ENCODE assay signal across 1 cellular context in genomic region chr19:3413796-3414327, GRCh38.
TF ChIP-seq lines count a peak whose summit lies in the region.

No MANE protein-coding gene starts in this region.

TF ChIP-seq in HepG2, 621 proteins besides CTCF, POLR2A, EP300 and RAD21 (continued from another document and continues in another):
- TF ChIP-seq ZNF780A (CRISPR knock-in tag; IDR thresholded peaks at IDR 0.05): no peak
- peak; percentile 56 for TF ChIP-seq GFI1 (CRISPR knock-in tag; IDR thresholded peaks at IDR 0.05; ENCODE audit: borderline replicate concordance)
- TF ChIP-seq ZBTB7B (CRISPR knock-in tag; IDR thresholded peaks at IDR 0.05): peak; percentile 36; the same call in 1 of the 2 replicates
- peak; percentile 95 for TF ChIP-seq BHLHE40 (IDR thresholded peaks at IDR 0.05; ENCODE audit: low read length)
- 0 out of 2 replicates have a peak, but pooled peaks have one; percentile 32 for TF ChIP-seq PRDM15 (CRISPR knock-in tag; IDR thresholded peaks at IDR 0.05)
- TF ChIP-seq POGK (CRISPR knock-in tag; conservative IDR thresholded peaks at IDR 0.05): no peak
- TF ChIP-seq ARID4A (CRISPR knock-in tag; IDR thresholded peaks at IDR 0.05; ENCODE audit: borderline replicate concordance): peak; percentile 14; the same call in 1 of the 2 replicates
- peak; percentile 96 for TF ChIP-seq ARNTL (CRISPR knock-in tag; IDR thresholded peaks at IDR 0.05)
- TF ChIP-seq E2F1 (CRISPR knock-in tag; IDR thresholded peaks at IDR 0.05): no peak
- TF ChIP-seq PITX1 (CRISPR knock-in tag; IDR thresholded peaks at IDR 0.05): peak; percentile 78
- TF ChIP-seq ATF5 (CRISPR knock-in tag; IDR thresholded peaks at IDR 0.05; ENCODE audit: low read depth): no peak
- TF ChIP-seq RERE (CRISPR knock-in tag; IDR thresholded peaks at IDR 0.05; ENCODE audit: low read depth): 0 out of 2 replicates have a peak, but pooled peaks have one; percentile 67
- TF ChIP-seq ZSCAN25 (CRISPR knock-in tag; IDR thresholded peaks at IDR 0.05): no peak
- TF ChIP-seq CHD4 (IDR thresholded peaks at IDR 0.05; ENCODE audit: borderline replicate concordance, low read length): peak; percentile 35; the same call in 1 of the 2 replicates
- peak; percentile 78 for TF ChIP-seq GATAD2A (CRISPR knock-in tag; IDR thresholded peaks at IDR 0.05)
- TF ChIP-seq WIZ (CRISPR knock-in tag; IDR thresholded peaks at IDR 0.05): no peak
- TF ChIP-seq TBX3 (IDR thresholded peaks at IDR 0.05; ENCODE audit: borderline replicate concordance): peak; percentile 53; the same call in 1 of the 2 replicates
- no peak for TF ChIP-seq GABPA (IDR thresholded peaks at IDR 0.05; ENCODE audit: low read depth, low read length)
- peak; percentile 65 for TF ChIP-seq GABPA (CRISPR knock-in tag; IDR thresholded peaks at IDR 0.05; ENCODE audit: low read depth)
- no peak for TF ChIP-seq E2F5 (CRISPR knock-in tag; conservative IDR thresholded peaks at IDR 0.05)
- TF ChIP-seq ZKSCAN8 (CRISPR knock-in tag; IDR thresholded peaks at IDR 0.05; ENCODE audit: borderline replicate concordance): peak; percentile 93
- peak; percentile 37 for TF ChIP-seq YY1 (IDR thresholded peaks at IDR 0.05; ENCODE audit: insufficient read depth, insufficient replicate concordance, low read depth, low read length)
- TF ChIP-seq CHCHD3 (CRISPR knock-in tag; IDR thresholded peaks at IDR 0.05): no peak
- peak; percentile 92 for TF ChIP-seq ERF (CRISPR knock-in tag; IDR thresholded peaks at IDR 0.05)
- no peak for TF ChIP-seq ZNF773 (CRISPR knock-in tag; IDR thresholded peaks at IDR 0.05; ENCODE audit: borderline replicate concordance)
- TF ChIP-seq PHF21A (CRISPR knock-in tag; IDR thresholded peaks at IDR 0.05): peak; percentile 87
- TF ChIP-seq ZNF460 (CRISPR knock-in tag; IDR thresholded peaks at IDR 0.05; ENCODE audit: borderline replicate concordance): no peak
- TF ChIP-seq DPF2 (CRISPR knock-in tag; IDR thresholded peaks at IDR 0.05; ENCODE audit: borderline replicate concordance, low read depth): peak; percentile 73; the same call in 1 of the 2 replicates
- no peak for TF ChIP-seq TOE1 (CRISPR knock-in tag; IDR thresholded peaks at IDR 0.05)
- TF ChIP-seq ZNF282 (IDR thresholded peaks at IDR 0.05; ENCODE audit: partially characterized antibody): no peak
- TF ChIP-seq TEAD3 (CRISPR knock-in tag; optimal IDR thresholded peaks at IDR 0.05; ENCODE audit: borderline replicate concordance): peak; percentile 87
- TF ChIP-seq SETDB1 (CRISPR knock-in tag; IDR thresholded peaks at IDR 0.05; ENCODE audit: borderline replicate concordance): no peak
- no peak for TF ChIP-seq MLLT10 (CRISPR knock-in tag; IDR thresholded peaks at IDR 0.05)
- TF ChIP-seq NONO (IDR thresholded peaks at IDR 0.05): no peak
- TF ChIP-seq NONO (CRISPR knock-in tag; conservative IDR thresholded peaks at IDR 0.05): peak; percentile 79; the same call in 1 of the 2 replicates
- 0 out of 2 replicates have a peak, but pooled peaks have one; percentile 42 for TF ChIP-seq BCL3 (CRISPR knock-in tag; IDR thresholded peaks at IDR 0.05)
- TF ChIP-seq JUNB (CRISPR knock-in tag; IDR thresholded peaks at IDR 0.05; ENCODE audit: borderline replicate concordance): no peak; the same call in 1 of the 2 replicates
